Comparison of ENCODE assay signal across 1 cellular context in the genomic region with DNA sequence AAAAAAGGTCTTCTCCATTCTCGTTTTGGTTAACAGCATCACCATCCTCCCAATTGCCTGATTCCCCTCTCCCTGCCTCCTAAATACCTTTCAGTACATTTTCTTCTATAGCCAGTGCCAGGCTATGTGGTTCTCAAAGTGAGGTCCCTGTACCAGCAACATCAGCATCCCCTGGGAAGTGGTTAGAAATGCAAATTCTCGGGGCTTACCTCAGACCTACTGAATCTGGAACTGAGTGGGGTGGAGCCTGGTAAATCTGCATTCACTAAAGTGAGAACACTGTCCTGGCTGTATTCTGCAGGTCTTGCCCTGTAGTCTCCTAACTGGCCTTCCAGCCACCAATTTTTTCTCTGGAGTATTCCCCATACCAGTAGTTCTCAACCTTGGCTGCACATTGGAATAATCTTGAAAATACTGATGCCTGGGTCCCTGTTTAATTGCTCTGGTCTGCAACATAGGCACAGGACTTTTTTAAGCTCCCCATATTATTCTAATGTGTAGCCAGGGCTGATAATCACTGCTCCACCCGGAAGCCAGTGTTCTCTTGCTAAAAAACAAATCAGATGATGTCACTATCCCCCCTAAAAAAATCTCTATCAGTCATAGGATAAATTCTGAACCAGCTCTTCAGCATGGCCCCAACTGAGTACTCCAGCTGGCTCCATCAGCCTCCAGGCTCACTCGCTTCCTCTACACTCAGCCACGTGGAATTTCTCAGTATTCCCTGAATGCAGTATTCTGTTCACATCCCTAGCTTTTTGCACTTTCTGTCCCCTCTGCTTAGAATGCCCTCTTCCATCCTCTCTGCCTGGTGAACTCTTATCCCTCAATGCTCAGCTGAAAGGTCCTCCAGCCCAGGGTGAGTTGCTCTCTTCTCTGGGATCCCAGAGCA.
TF ChIP-seq lines count a peak whose summit lies in the region.

No MANE protein-coding gene starts in this region.

TF ChIP-seq in WTC11, 78 proteins besides CTCF, POLR2A, EP300 and RAD21 (continued from another document):
- TF ChIP-seq, protein P1, sequence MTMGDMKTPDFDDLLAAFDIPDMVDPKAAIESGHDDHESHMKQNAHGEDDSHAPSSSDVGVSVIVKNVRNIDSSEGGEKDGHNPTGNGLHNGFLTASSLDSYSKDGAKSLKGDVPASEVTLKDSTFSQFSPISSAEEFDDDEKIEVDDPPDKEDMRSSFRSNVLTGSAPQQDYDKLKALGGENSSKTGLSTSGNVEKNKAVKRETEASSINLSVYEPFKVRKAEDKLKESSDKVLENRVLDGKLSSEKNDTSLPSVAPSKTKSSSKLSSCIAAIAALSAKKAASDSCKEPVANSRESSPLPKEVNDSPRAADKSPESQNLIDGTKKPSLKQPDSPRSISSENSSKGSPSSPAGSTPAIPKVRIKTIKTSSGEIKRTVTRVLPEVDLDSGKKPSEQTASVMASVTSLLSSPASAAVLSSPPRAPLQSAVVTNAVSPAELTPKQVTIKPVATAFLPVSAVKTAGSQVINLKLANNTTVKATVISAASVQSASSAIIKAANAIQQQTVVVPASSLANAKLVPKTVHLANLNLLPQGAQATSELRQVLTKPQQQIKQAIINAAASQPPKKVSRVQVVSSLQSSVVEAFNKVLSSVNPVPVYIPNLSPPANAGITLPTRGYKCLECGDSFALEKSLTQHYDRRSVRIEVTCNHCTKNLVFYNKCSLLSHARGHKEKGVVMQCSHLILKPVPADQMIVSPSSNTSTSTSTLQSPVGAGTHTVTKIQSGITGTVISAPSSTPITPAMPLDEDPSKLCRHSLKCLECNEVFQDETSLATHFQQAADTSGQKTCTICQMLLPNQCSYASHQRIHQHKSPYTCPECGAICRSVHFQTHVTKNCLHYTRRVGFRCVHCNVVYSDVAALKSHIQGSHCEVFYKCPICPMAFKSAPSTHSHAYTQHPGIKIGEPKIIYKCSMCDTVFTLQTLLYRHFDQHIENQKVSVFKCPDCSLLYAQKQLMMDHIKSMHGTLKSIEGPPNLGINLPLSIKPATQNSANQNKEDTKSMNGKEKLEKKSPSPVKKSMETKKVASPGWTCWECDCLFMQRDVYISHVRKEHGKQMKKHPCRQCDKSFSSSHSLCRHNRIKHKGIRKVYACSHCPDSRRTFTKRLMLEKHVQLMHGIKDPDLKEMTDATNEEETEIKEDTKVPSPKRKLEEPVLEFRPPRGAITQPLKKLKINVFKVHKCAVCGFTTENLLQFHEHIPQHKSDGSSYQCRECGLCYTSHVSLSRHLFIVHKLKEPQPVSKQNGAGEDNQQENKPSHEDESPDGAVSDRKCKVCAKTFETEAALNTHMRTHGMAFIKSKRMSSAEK (CRISPR knock-in tag; IDR thresholded peaks at IDR 0.05; ENCODE audit: borderline replicate concordance) = no peak
- TF ChIP-seq, protein P2, sequence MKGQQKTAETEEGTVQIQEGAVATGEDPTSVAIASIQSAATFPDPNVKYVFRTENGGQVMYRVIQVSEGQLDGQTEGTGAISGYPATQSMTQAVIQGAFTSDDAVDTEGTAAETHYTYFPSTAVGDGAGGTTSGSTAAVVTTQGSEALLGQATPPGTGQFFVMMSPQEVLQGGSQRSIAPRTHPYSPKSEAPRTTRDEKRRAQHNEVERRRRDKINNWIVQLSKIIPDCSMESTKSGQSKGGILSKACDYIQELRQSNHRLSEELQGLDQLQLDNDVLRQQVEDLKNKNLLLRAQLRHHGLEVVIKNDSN (CRISPR knock-in tag; IDR thresholded peaks at IDR 0.05) = no peak
- TF ChIP-seq KAT7 (CRISPR knock-in tag; IDR thresholded peaks at IDR 0.05; ENCODE audit: borderline replicate concordance) (no peak), ZNF121 (CRISPR knock-in tag; IDR thresholded peaks at IDR 0.05) (no peak), JAZF1 (CRISPR knock-in tag; IDR thresholded peaks at IDR 0.05) (no peak), ELF4 (CRISPR knock-in tag; IDR thresholded peaks at IDR 0.05; ENCODE audit: low read depth) (no peak), ZNF263 (CRISPR knock-in tag; IDR thresholded peaks at IDR 0.05; ENCODE audit: low read depth) (no peak), RORB (CRISPR knock-in tag; IDR thresholded peaks at IDR 0.05) (no peak), NR1H2 (CRISPR knock-in tag; IDR thresholded peaks at IDR 0.05) (no peak)
- TF ChIP-seq, protein P3, sequence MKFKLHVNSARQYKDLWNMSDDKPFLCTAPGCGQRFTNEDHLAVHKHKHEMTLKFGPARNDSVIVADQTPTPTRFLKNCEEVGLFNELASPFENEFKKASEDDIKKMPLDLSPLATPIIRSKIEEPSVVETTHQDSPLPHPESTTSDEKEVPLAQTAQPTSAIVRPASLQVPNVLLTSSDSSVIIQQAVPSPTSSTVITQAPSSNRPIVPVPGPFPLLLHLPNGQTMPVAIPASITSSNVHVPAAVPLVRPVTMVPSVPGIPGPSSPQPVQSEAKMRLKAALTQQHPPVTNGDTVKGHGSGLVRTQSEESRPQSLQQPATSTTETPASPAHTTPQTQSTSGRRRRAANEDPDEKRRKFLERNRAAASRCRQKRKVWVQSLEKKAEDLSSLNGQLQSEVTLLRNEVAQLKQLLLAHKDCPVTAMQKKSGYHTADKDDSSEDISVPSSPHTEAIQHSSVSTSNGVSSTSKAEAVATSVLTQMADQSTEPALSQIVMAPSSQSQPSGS (CRISPR knock-in tag; IDR thresholded peaks at IDR 0.05; ENCODE audit: borderline replicate concordance, low read depth) = no peak
- TF ChIP-seq, protein P4, sequence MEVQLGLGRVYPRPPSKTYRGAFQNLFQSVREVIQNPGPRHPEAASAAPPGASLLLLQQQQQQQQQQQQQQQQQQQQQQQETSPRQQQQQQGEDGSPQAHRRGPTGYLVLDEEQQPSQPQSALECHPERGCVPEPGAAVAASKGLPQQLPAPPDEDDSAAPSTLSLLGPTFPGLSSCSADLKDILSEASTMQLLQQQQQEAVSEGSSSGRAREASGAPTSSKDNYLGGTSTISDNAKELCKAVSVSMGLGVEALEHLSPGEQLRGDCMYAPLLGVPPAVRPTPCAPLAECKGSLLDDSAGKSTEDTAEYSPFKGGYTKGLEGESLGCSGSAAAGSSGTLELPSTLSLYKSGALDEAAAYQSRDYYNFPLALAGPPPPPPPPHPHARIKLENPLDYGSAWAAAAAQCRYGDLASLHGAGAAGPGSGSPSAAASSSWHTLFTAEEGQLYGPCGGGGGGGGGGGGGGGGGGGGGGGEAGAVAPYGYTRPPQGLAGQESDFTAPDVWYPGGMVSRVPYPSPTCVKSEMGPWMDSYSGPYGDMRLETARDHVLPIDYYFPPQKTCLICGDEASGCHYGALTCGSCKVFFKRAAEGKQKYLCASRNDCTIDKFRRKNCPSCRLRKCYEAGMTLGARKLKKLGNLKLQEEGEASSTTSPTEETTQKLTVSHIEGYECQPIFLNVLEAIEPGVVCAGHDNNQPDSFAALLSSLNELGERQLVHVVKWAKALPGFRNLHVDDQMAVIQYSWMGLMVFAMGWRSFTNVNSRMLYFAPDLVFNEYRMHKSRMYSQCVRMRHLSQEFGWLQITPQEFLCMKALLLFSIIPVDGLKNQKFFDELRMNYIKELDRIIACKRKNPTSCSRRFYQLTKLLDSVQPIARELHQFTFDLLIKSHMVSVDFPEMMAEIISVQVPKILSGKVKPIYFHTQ (CRISPR knock-in tag; IDR thresholded peaks at IDR 0.05) = no peak
